33 cellular contexts compared by ENCODE assay signal in genomic region chr1:153402226-153402625, GRCh38. TPM values are rescaled to one million over a fixed set of nuclear protein-coding genes. Genes with fewer than 3 reads are reported as not detected.
"Had no signal": no experiment of that assay in that cellular context is flagged by ENCODE, and none has a peak within 500 bp of the region (broad histone marks: within the 10 kb centered on the region; RNA-seq: fewer than 3 reads in every experiment).

No MANE protein-coding gene starts in this region.

- H3K9me3 Mint-ChIP-seq: activated CD4-positive, alpha-beta T cell treated with anti-CD3 and anti-CD28 coated beads, Interleukin-2, amount 10 ng/mL, durations not matched to agents 24 days and 14 days; activated naive CD4-positive, alpha-beta T cell treated with anti-CD3 and anti-CD28 coated beads, Interleukin-2, amount 50 U/mL, for 24 hours; activated naive CD8-positive, alpha-beta T cell treated with anti-CD3 and anti-CD28 coated beads, Interleukin-2, amount 10 ng/mL, durations not matched to agents 7 days and 5 days; activated T-helper 2 cell treated with anti-CD3 and anti-CD28 coated beads, Interferon-gamma antibody, Interleukin-2, Interleukin-4, amounts not matched to agents 10 μg/mL and 5 μg/mL and 100 μg/mL, durations not matched to agents 14 hours and 24 hours and 36 hours; central memory CD8-positive, alpha-beta T cell had no signal

- H3K9me3 ChIP-seq: ascending aorta, SJCRH30 had no signal

- H3K4me3 ChIP-seq: ascending aorta, cardiac muscle cell, SJCRH30, SK-N-MC had no signal

- H3K36me3 ChIP-seq: ascending aorta, cardiac muscle cell, SJCRH30 had no signal

- H3K27ac Mint-ChIP-seq: activated CD4-positive, alpha-beta T cell treated with anti-CD3 and anti-CD28 coated beads, Interleukin-2, amount 10 ng/mL, durations not matched to agents 24 days and 14 days; activated CD8-positive, alpha-beta T cell treated with anti-CD3 and anti-CD28 coated beads for 36 hours; activated naive CD4-positive, alpha-beta T cell treated with anti-CD3 and anti-CD28 coated beads, Interleukin-2, amount 50 U/mL, for 24 hours; activated naive CD8-positive, alpha-beta T cell treated with anti-CD3 and anti-CD28 coated beads, Interleukin-2, amount 10 ng/mL, durations not matched to agents 7 days and 5 days; activated T-cell treated with anti-CD3 and anti-CD28 coated beads, Interleukin-2, amount 50 U/mL, for 24 hours; activated T-helper 2 cell treated with anti-CD3 and anti-CD28 coated beads, Interferon-gamma antibody, Interleukin-2, Interleukin-4, amounts not matched to agents 10 μg/mL and 5 μg/mL and 100 μg/mL, durations not matched to agents 14 hours and 24 hours and 36 hours had no signal

- H3K27me3 ChIP-seq: ascending aorta, cardiac muscle cell had no signal

- H3K4me3 Mint-ChIP-seq: activated CD4-positive, alpha-beta T cell treated with anti-CD3 and anti-CD28 coated beads, Interleukin-2, amount 10 ng/mL, durations not matched to agents 24 days and 14 days; activated CD8-positive, alpha-beta T cell treated with anti-CD3 and anti-CD28 coated beads for 36 hours; activated naive CD4-positive, alpha-beta T cell treated with anti-CD3 and anti-CD28 coated beads, Interleukin-2, amount 50 U/mL, for 24 hours; activated naive CD8-positive, alpha-beta T cell treated with anti-CD3 and anti-CD28 coated beads, Interleukin-2, amount 10 ng/mL, durations not matched to agents 7 days and 5 days; activated T-cell treated with anti-CD3 and anti-CD28 coated beads, Interleukin-2, amount 50 U/mL, for 24 hours; central memory CD8-positive, alpha-beta T cell had no signal

- H3K4me1 ChIP-seq: ascending aorta, SJCRH30 had no signal

- H3K36me3 Mint-ChIP-seq: activated naive CD4-positive, alpha-beta T cell treated with anti-CD3 and anti-CD28 coated beads, Interleukin-2, amount 50 U/mL, for 24 hours; activated naive CD8-positive, alpha-beta T cell treated with anti-CD3 and anti-CD28 coated beads, Interleukin-2, amount 10 ng/mL, durations not matched to agents 7 days and 5 days had no signal

- H3K27ac ChIP-seq: ascending aorta, cardiac muscle cell, SJCRH30, SK-N-MC had no signal

- ATAC-seq: activated CD8-positive, alpha-beta T cell treated with anti-CD3 and anti-CD28 coated beads for 36 hours; Panc1 had no signal

- DNase-seq: activated CD4-positive, alpha-beta T cell treated with anti-CD3 and anti-CD28 coated beads, Interleukin-2, amount 10 ng/mL, durations not matched to agents 24 days and 14 days; activated CD4-positive, alpha-beta T cell treated with anti-CD3 and anti-CD28 coated beads, Interleukin-2, amount 50 U/mL, for 4 hours; activated CD8-positive, alpha-beta T cell treated with anti-CD3 and anti-CD28 coated beads for 36 hours; activated gamma-delta T cell; activated naive CD4-positive, alpha-beta T cell treated with Interleukin-2 at 50 U/mL for 16 hours; activated naive CD8-positive, alpha-beta T cell treated with anti-CD3 and anti-CD28 coated beads, Interleukin-2, amount 10 ng/mL, durations not matched to agents 7 days and 5 days; activated T-cell treated with anti-CD3 and anti-CD28 coated beads, Interleukin-2, amount 50 U/mL, for 24 hours; amygdala; Kasumi-1; KG1; MM.1S; MV-4-11; NCI-H1092; NCI-H1436 treated with DMSO at 0.1 percent for 48 hours; NCI-H1694 treated with DMSO at 0.1 percent for 48 hours; NCI-H2029 treated with DMSO at 0.1 percent for 48 hours; NCI-H226; NCI-H446 treated with DMSO at 0.1 percent for 48 hours; NCI-H524; SHP77; SJCRH30; T1000 had no signal

RNA-seq across cellular contexts. Expression of gene S100A8, which starts 11.4 kb away (rescaled TPM):
- total RNA-seq: activated CD4-positive, alpha-beta T cell treated with anti-CD3 and anti-CD28 coated beads, Interleukin-2, amount 10 ng/mL, durations not matched to agents 24 days and 14 days; activated CD8-positive, alpha-beta T cell treated with anti-CD3 and anti-CD28 coated beads for 36 hours; activated T-helper 2 cell treated with anti-CD3 and anti-CD28 coated beads, Interferon-gamma antibody, Interleukin-2, Interleukin-4, amounts not matched to agents 10 μg/mL and 5 μg/mL and 100 μg/mL, durations not matched to agents 14 hours and 24 hours and 36 hours; cardiac muscle cell; SJCRH30; T-helper 1 cell treated with Interleukin-12 subunit alpha and Interleukin-12 subunit beta and Interleukin-4 antibody, amounts not matched to agents 30 ng/mL and 1 ng/mL, for 36 hours; T-helper 2 cell treated with Interferon-gamma antibody and Interleukin-4, amounts not matched to agents 100 ng/mL and 5 ng/mL, for 36 hours had no signal

RNA-seq across cellular contexts. Expression of gene S100A7A, which starts 14.1 kb away (rescaled TPM):
- total RNA-seq: activated CD4-positive, alpha-beta T cell treated with anti-CD3 and anti-CD28 coated beads, Interleukin-2, amount 10 ng/mL, durations not matched to agents 24 days and 14 days; activated CD8-positive, alpha-beta T cell treated with anti-CD3 and anti-CD28 coated beads for 36 hours; activated naive CD8-positive, alpha-beta T cell treated with anti-CD3 and anti-CD28 coated beads, Interleukin-2, amount 10 ng/mL, durations not matched to agents 7 days and 5 days; activated T-helper 2 cell treated with anti-CD3 and anti-CD28 coated beads, Interferon-gamma antibody, Interleukin-2, Interleukin-4, amounts not matched to agents 10 μg/mL and 5 μg/mL and 100 μg/mL, durations not matched to agents 14 hours and 24 hours and 36 hours; ascending aorta; cardiac muscle cell; RPMI7951; SJCRH30; T-helper 1 cell treated with Interleukin-12 subunit alpha and Interleukin-12 subunit beta and Interleukin-4 antibody, amounts not matched to agents 30 ng/mL and 1 ng/mL, for 36 hours; T-helper 2 cell treated with Interferon-gamma antibody and Interleukin-4, amounts not matched to agents 100 ng/mL and 5 ng/mL, for 36 hours had no signal
- polyA plus RNA-seq: adipose tissue, cardiac muscle cell had no signal

RNA-seq across cellular contexts. Expression of gene S100A12, which starts 26.8 kb away (rescaled TPM):
- total RNA-seq: activated CD4-positive, alpha-beta T cell treated with anti-CD3 and anti-CD28 coated beads, Interleukin-2, amount 10 ng/mL, durations not matched to agents 24 days and 14 days; activated CD8-positive, alpha-beta T cell treated with anti-CD3 and anti-CD28 coated beads for 36 hours; activated naive CD8-positive, alpha-beta T cell treated with anti-CD3 and anti-CD28 coated beads, Interleukin-2, amount 10 ng/mL, durations not matched to agents 7 days and 5 days; activated T-helper 2 cell treated with anti-CD3 and anti-CD28 coated beads, Interferon-gamma antibody, Interleukin-2, Interleukin-4, amounts not matched to agents 10 μg/mL and 5 μg/mL and 100 μg/mL, durations not matched to agents 14 hours and 24 hours and 36 hours; ascending aorta; cardiac muscle cell; RPMI7951; SJCRH30; T-helper 1 cell treated with Interleukin-12 subunit alpha and Interleukin-12 subunit beta and Interleukin-4 antibody, amounts not matched to agents 30 ng/mL and 1 ng/mL, for 36 hours; T-helper 2 cell treated with Interferon-gamma antibody and Interleukin-4, amounts not matched to agents 100 ng/mL and 5 ng/mL, for 36 hours had no signal
- polyA plus RNA-seq: cardiac muscle cell had no signal

RNA-seq across cellular contexts. Expression of gene S100A9, which starts 44.6 kb away (rescaled TPM):
- total RNA-seq: activated CD4-positive, alpha-beta T cell treated with anti-CD3 and anti-CD28 coated beads, Interleukin-2, amount 10 ng/mL, durations not matched to agents 24 days and 14 days; activated CD8-positive, alpha-beta T cell treated with anti-CD3 and anti-CD28 coated beads for 36 hours; activated T-helper 2 cell treated with anti-CD3 and anti-CD28 coated beads, Interferon-gamma antibody, Interleukin-2, Interleukin-4, amounts not matched to agents 10 μg/mL and 5 μg/mL and 100 μg/mL, durations not matched to agents 14 hours and 24 hours and 36 hours; SJCRH30; T-helper 2 cell treated with Interferon-gamma antibody and Interleukin-4, amounts not matched to agents 100 ng/mL and 5 ng/mL, for 36 hours had no signal
- polyA plus RNA-seq: cardiac muscle cell had no signal

RNA-seq across cellular contexts. Expression of gene PGLYRP4, which starts 53.6 kb away (rescaled TPM):
- total RNA-seq: activated CD4-positive, alpha-beta T cell treated with anti-CD3 and anti-CD28 coated beads, Interleukin-2, amount 10 ng/mL, durations not matched to agents 24 days and 14 days; activated CD8-positive, alpha-beta T cell treated with anti-CD3 and anti-CD28 coated beads for 36 hours; activated naive CD8-positive, alpha-beta T cell treated with anti-CD3 and anti-CD28 coated beads, Interleukin-2, amount 10 ng/mL, durations not matched to agents 7 days and 5 days; activated T-helper 2 cell treated with anti-CD3 and anti-CD28 coated beads, Interferon-gamma antibody, Interleukin-2, Interleukin-4, amounts not matched to agents 10 μg/mL and 5 μg/mL and 100 μg/mL, durations not matched to agents 14 hours and 24 hours and 36 hours; ascending aorta; cardiac muscle cell; RPMI7951; SJCRH30; T-helper 1 cell treated with Interleukin-12 subunit alpha and Interleukin-12 subunit beta and Interleukin-4 antibody, amounts not matched to agents 30 ng/mL and 1 ng/mL, for 36 hours; T-helper 2 cell treated with Interferon-gamma antibody and Interleukin-4, amounts not matched to agents 100 ng/mL and 5 ng/mL, for 36 hours had no signal
- polyA plus RNA-seq: adipose tissue had no signal
